In genomic region chr3:195802261-195802701, GRCh38 we compare ENCODE assay signal across 13 cellular contexts. TPM values are rescaled to one million over a fixed set of nuclear protein-coding genes. Genes with fewer than 3 reads are reported as not detected.
DNase-seq lines count a peak whose midpoint lies in the region; ATAC-seq and TF ChIP-seq lines count a peak whose summit lies in the region.
"Had no signal": no experiment of that assay in that cellular context is flagged by ENCODE, and none has a peak within 500 bp of the region (broad histone marks: within the 10 kb centered on the region; RNA-seq: fewer than 3 reads in every experiment).

No MANE protein-coding gene starts in this region.

- H3K27ac Mint-ChIP-seq in activated naive CD4-positive, alpha-beta T cell treated with anti-CD3 and anti-CD28 coated beads, Interleukin-2, amount 50 U/mL, for 24 hours = no peak overlapping the region
- H3K27ac Mint-ChIP-seq in natural killer cell = peak overlapping the region; percentile 97

- H3K36me3 Mint-ChIP-seq in activated naive CD4-positive, alpha-beta T cell treated with anti-CD3 and anti-CD28 coated beads, Interleukin-2, amount 50 U/mL, for 24 hours = no peaks in the 10 kb centered on the region
- no peaks in the 10 kb centered on the region for H3K36me3 Mint-ChIP-seq in natural killer cell

- ATAC-seq in natural killer cell (peak; percentile 56 to 83 (median 60)), aorta (ENCODE audit: low FRiP score) (no peak), GM21515 (IDR thresholded peaks at IDR 0.05; ENCODE audit: unreplicated experiment) (no peak)
- ATAC-seq: body of pancreas, HCT116 had no signal

- H3K4me3 Mint-ChIP-seq in activated naive CD4-positive, alpha-beta T cell treated with anti-CD3 and anti-CD28 coated beads, Interleukin-2, amount 50 U/mL, for 24 hours = peak overlapping the region; percentile 30
- peak overlapping the region; percentile 89 for H3K4me3 Mint-ChIP-seq in natural killer cell

- no peaks in the 10 kb centered on the region for H3K36me3 ChIP-seq in aorta (ENCODE audit: control insufficient read depth in 1 of 2, insufficient read depth in 2 of 2, low read length in 1 of 2)
- H3K36me3 ChIP-seq: BE2C had no signal

- intact Hi-C loops in natural killer cell (cut with micrococcal nuclease) (loop anchor here (2.0 kb wide), 1 partner anchor 105 kb away; no protein-coding TSS in a partner anchor), aorta (cut with DNase I) (no loop called here)

- no peaks in the 10 kb centered on the region for H3K27me3 Mint-ChIP-seq in activated naive CD4-positive, alpha-beta T cell treated with anti-CD3 and anti-CD28 coated beads, Interleukin-2, amount 50 U/mL, for 24 hours
- no peaks in the 10 kb centered on the region for H3K27me3 Mint-ChIP-seq in natural killer cell (ENCODE audit: low read depth in 2 of 2)

- no peaks in the 10 kb centered on the region for H3K4me1 ChIP-seq in aorta (ENCODE audit: control insufficient read depth in 1 of 2, insufficient read depth in 2 of 2, low read length in 2 of 2)
- H3K4me1 ChIP-seq: BE2C had no signal

- H3K27ac ChIP-seq in aorta (ENCODE audit: low read depth in 1 of 2, low read length in 2 of 2) = no peak overlapping the region
- H3K27ac ChIP-seq: KMS-11 had no signal

- no peaks in the 10 kb centered on the region for H3K9me3 ChIP-seq in aorta (ENCODE audit: control insufficient read depth, low read length)
- H3K9me3 ChIP-seq: BE2C, body of pancreas had no signal

- DNase-seq in stimulated activated CD4-positive, alpha-beta T cell treated with anti-CD3 and anti-CD28 coated beads, Interleukin-1b, Interleukin-23, amount 100 ng/mL, for 48 hours = peak; percentile 22
- no peak for DNase-seq in stimulated activated CD4-positive, alpha-beta T cell treated with anti-CD3 and anti-CD28 coated beads, Interleukin-2, amount 100 ng/mL, for 48 hours
- peak; percentile 69 for DNase-seq in natural killer cell
- DNase-seq in aorta = peak; percentile 38 to 63
- no peak for DNase-seq in kidney tubule cell (ENCODE audit: low spot score)
- DNase-seq in retina = no peak
- DNase-seq: BE2C, SHP77 had no signal

- H3K9me3 Mint-ChIP-seq in activated naive CD4-positive, alpha-beta T cell treated with anti-CD3 and anti-CD28 coated beads, Interleukin-2, amount 50 U/mL, for 24 hours = no peaks in the 10 kb centered on the region
- no peaks in the 10 kb centered on the region for H3K9me3 Mint-ChIP-seq in natural killer cell

- no peaks in the 10 kb centered on the region for H3K27me3 ChIP-seq in aorta (ENCODE audit: control insufficient read depth in 1 of 2, insufficient read depth in 2 of 2, low read length in 1 of 2)
- H3K27me3 ChIP-seq: BE2C, body of pancreas had no signal

- TF ChIP-seq CTCF in natural killer cell (IDR thresholded peaks at IDR 0.05) = no peak

- WGBS in aorta, 2 donors = 62 to 64% methylated on average over 15 of the region's 15 CpGs

- no peak overlapping the region for H3K4me3 ChIP-seq in aorta (ENCODE audit: low read length in 2 of 2)
- H3K4me3 ChIP-seq: body of pancreas had no signal

- peaks cover 50% of the 10 kb centered on the region for H3K4me1 Mint-ChIP-seq in activated naive CD4-positive, alpha-beta T cell treated with anti-CD3 and anti-CD28 coated beads, Interleukin-2, amount 50 U/mL, for 24 hours
- peaks cover 60 to 70% of the 10 kb centered on the region in 2 donors for H3K4me1 Mint-ChIP-seq in natural killer cell

RNA-seq across cellular contexts. Expression of gene MUC4, which starts 9.4 kb away (rescaled TPM):
- total RNA-seq in natural killer cell = 1 to 10 TPM in 1 of 3 donors, under 1 TPM in 2; 0.05 to 1.7 (median 0.38) TPM
- under 1 TPM in 1 of 2 donors, not detected in 1; 0.06 TPM for total RNA-seq in aorta
- polyA plus RNA-seq in aorta = under 1 TPM; 0.08 to 0.25 TPM
- total RNA-seq: body of pancreas had no signal

Comparison
In these comparisons a context has a peak if more than half of its experiments do, and no peak if none do; other contexts are left out.
1. DNase-seq: peak in stimulated activated CD4-positive, alpha-beta T cell treated with anti-CD3 and anti-CD28 coated beads, Interleukin-1b, Interleukin-23, amount 100 ng/mL, for 48 hours (single experiment), natural killer cell (single experiment) and aorta (2 of 2); none in stimulated activated CD4-positive, alpha-beta T cell treated with anti-CD3 and anti-CD28 coated beads, Interleukin-2, amount 100 ng/mL, for 48 hours (0 of 2), kidney tubule cell (single experiment) and retina (single experiment).
2. ATAC-seq: peak in natural killer cell (3 of 3); none in aorta (single experiment) and GM21515 (single experiment).